Comparison of ENCODE assay signal across 1 cellular context in the genomic region with DNA sequence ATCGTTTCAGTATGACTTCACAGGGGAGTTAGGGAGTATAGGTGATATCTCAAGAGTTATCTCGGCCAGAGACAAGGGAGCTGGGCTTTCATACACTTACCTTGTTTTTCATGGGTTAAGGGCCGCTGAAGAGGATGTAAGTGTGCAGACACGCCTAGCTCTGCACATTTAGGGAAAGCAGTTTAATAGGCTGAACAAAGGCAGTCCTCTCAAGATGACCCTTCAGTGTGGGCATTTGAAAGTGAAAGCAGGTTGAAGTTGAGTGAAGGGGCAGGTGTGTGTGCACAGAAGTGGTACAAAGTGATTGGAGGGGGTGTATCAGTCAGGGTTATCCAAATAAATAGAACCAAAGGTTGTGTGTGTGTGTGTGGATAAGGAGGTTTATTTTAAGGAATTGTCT.
TF ChIP-seq lines count a peak whose summit lies in the region.

No MANE protein-coding gene starts in this region.

TF ChIP-seq in IMR-90, 13 proteins besides CTCF, POLR2A, EP300 and RAD21:
- TF ChIP-seq FOS (IDR thresholded peaks at IDR 0.05; ENCODE audit: low read depth, low read length): no peak
- no peak for TF ChIP-seq MAFK (IDR thresholded peaks at IDR 0.05; ENCODE audit: low read depth, low read length)
- TF ChIP-seq RCOR1 (IDR thresholded peaks at IDR 0.05; ENCODE audit: insufficient replicate concordance, low read length): no peak
- TF ChIP-seq SMC3 (IDR thresholded peaks at IDR 0.05; ENCODE audit: low read depth, low read length): no peak
